11 cellular contexts compared by ENCODE assay signal in the genomic region with DNA sequence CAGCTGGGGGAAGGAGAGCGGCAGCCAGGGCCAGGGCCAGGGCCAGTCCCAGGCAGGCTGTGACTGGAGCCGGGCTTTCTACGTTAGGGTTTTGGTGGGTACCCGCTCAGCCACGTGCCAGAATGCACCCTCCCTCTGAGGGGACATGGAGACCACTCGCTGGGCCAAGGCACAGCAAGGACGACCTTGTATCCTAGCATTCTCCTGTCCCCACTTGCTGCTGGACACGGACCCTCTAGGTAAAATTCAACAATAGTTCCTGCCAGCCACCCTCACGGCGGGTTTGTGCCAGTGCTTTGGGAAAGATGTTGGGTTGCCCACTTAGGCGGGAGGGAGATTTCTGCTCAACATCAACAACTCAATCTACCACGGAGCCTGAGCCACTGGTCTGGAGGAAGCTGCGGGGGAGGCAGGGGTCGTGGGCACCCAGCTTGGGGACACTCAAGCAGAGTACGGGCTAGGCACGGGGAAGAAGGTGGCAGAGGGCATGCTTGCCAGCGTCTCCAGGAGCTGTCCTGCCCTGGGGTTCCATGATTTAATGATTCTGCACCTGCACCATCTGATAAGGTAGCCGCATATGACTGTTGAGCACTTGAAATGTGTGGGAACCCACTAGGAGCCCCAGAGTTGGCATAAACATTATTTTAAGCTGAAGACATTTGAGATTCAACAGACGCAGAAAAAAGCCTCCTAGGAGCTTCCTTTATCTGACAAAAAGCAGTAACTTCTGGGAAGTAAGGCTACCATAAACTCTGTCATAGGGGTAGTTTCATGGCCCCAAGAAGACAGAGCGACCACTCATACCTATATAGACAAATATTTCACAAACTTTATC. TPM values are rescaled to one million over a fixed set of nuclear protein-coding genes. Genes with fewer than 3 reads are reported as not detected.
DNase-seq lines count a peak whose midpoint lies in the region; ATAC-seq and TF ChIP-seq lines count a peak whose summit lies in the region.
"Had no signal": no experiment of that assay in that cellular context is flagged by ENCODE, and none has a peak within 500 bp of the region (broad histone marks: within the 10 kb centered on the region; RNA-seq: fewer than 3 reads in every experiment).

No MANE protein-coding gene starts in this region.

- no peak for TF ChIP-seq CTCF in breast epithelium (IDR thresholded peaks at IDR 0.05)
- TF ChIP-seq CTCF in MCF 10A (IDR thresholded peaks at IDR 0.05; ENCODE audit: unreplicated experiment): no peak
- TF ChIP-seq CTCF in heart right ventricle (IDR thresholded peaks at IDR 0.05): no peak
- TF ChIP-seq CTCF in ovary (IDR thresholded peaks at IDR 0.05): no peak

- TF ChIP-seq POLR2A in breast epithelium (IDR thresholded peaks at IDR 0.05): no peak
- no peak for TF ChIP-seq POLR2A in ovary (IDR thresholded peaks at IDR 0.05)

- H3K27ac Mint-ChIP-seq in MCF 10A (ENCODE audit: low read depth, unreplicated experiment): no peak overlapping the region
- H3K27ac Mint-ChIP-seq: activated naive CD8-positive, alpha-beta T cell treated with anti-CD3 and anti-CD28 coated beads, Interleukin-2, amount 10 ng/mL, durations not matched to agents 7 days and 5 days had no signal

- H3K4me1 ChIP-seq in breast epithelium (peaks cover 22 to 33% of the 10 kb centered on the region in 2 donors), heart right ventricle (peaks cover 15 to 64% (median 45%) of the 10 kb centered on the region in 9 donors), ovary (ENCODE audit: insufficient read depth) (peaks cover 32% of the 10 kb centered on the region), aorta (ENCODE audit: control insufficient read depth in 1 of 2, insufficient read depth in 2 of 2, low read length in 2 of 2) (peaks cover 0 to 2% of the 10 kb centered on the region in 2 donors)

- POLR2A ChIA-PET in MCF 10A (lab: Yijun Ruan, JAX): no interaction called here

- H3K27ac ChIP-seq in breast epithelium (peak overlapping the region; percentile 87), heart right ventricle (peak overlapping the region in 9 of 10 donors; percentile 21 to 83 (median 61)), ovary (peak overlapping the region in 1 of 2 donors; percentile 62), aorta (ENCODE audit: low read depth in 1 of 2, low read length in 2 of 2) (no peak overlapping the region)

- no peaks in the 10 kb centered on the region for H3K9me3 Mint-ChIP-seq in MCF 10A (ENCODE audit: unreplicated experiment)
- H3K9me3 Mint-ChIP-seq: activated naive CD8-positive, alpha-beta T cell treated with anti-CD3 and anti-CD28 coated beads, Interleukin-2, amount 10 ng/mL, durations not matched to agents 7 days and 5 days had no signal

- no peak overlapping the region for H3K4me3 Mint-ChIP-seq in MCF 10A (ENCODE audit: unreplicated experiment)
- H3K4me3 Mint-ChIP-seq: activated naive CD8-positive, alpha-beta T cell treated with anti-CD3 and anti-CD28 coated beads, Interleukin-2, amount 10 ng/mL, durations not matched to agents 7 days and 5 days had no signal

- BruUV-seq in MCF 10A (replicated peaks; lab: Mats Ljungman, UMichigan): no TSS peak

- H3K9me3 ChIP-seq in breast epithelium (no peaks in the 10 kb centered on the region), heart right ventricle (no peaks in the 10 kb centered on the region), ovary (no peaks in the 10 kb centered on the region), aorta (ENCODE audit: control insufficient read depth, low read length) (no peaks in the 10 kb centered on the region)

- no peaks in the 10 kb centered on the region for H3K27me3 Mint-ChIP-seq in MCF 10A (ENCODE audit: insufficient read depth, unreplicated experiment)

- DNase-seq in breast epithelium (ENCODE audit: low spot score in 2 of 2) (no peak), MCF 10A (ENCODE audit: unreplicated experiment) (no peak), heart right ventricle (no peak), ovary (peak in 1 of 5 donors; percentile 26), aorta (peak in 1 of 2 donors; percentile 67), mesenteric fat pad (ENCODE audit: low spot score) (no peak), NCI-H1694 treated with DMSO at 0.1 percent for 48 hours (lab: John Stamatoyannopoulos, UW) (no peak)
- DNase-seq in stimulated activated CD4-positive, alpha-beta T cell treated with anti-CD3 and anti-CD28 coated beads, Interleukin-15, amount 100 ng/mL, for 24 hours: no peak
- DNase-seq: NCI-H1417 had no signal

- peaks cover 14% of the 10 kb centered on the region for H3K4me1 Mint-ChIP-seq in MCF 10A (ENCODE audit: insufficient read depth, unreplicated experiment)

- no peak for TF ChIP-seq EP300 in ovary (IDR thresholded peaks at IDR 0.05)

- intact Hi-C loops in breast epithelium (cut with DNase I; ENCODE audit: low total_unique reads): no loop called here
- intact Hi-C loops in MCF 10A (cut with micrococcal nuclease): no loop called here
- intact Hi-C loops in heart right ventricle (cut with DNase I): no loop called here
- intact Hi-C loops in ovary (cut with DNase I): no loop called here
- intact Hi-C loops in aorta (cut with DNase I): no loop called here

- H3K36me3 ChIP-seq in breast epithelium (no peaks in the 10 kb centered on the region), heart right ventricle (no peaks in the 10 kb centered on the region), ovary (no peaks in the 10 kb centered on the region), aorta (ENCODE audit: control insufficient read depth in 1 of 2, insufficient read depth in 2 of 2, low read length in 1 of 2) (no peaks in the 10 kb centered on the region)

- 75 to 80% methylated on average over 20 of the region's 20 CpGs for WGBS in heart right ventricle, 2 donors
- WGBS in ovary, 3 donors: 74 to 78% (median 75%) methylated on average over 20 of the region's 20 CpGs
- 28 to 34% methylated on average over 20 of the region's 20 CpGs for WGBS in aorta, 2 donors

- ATAC-seq in heart right ventricle: peak in 4 of 8 donors; percentile 1 to 23 (median 10)
- peak; percentile 9 for ATAC-seq in aorta (ENCODE audit: low FRiP score)
- ATAC-seq: esophagus mucosa had no signal

- H3K4me3 ChIP-seq in breast epithelium (peak overlapping the region; percentile 35 to 60 (median 46)), heart right ventricle (peak overlapping the region in 9 of 10 donors; percentile 23 to 60 (median 51)), ovary (peak overlapping the region; percentile 35), aorta (ENCODE audit: low read length in 2 of 2) (peak overlapping the region in 1 of 2 donors; percentile 23)

- no peaks in the 10 kb centered on the region for H3K36me3 Mint-ChIP-seq in MCF 10A (ENCODE audit: insufficient read depth, unreplicated experiment)
- H3K36me3 Mint-ChIP-seq: activated naive CD8-positive, alpha-beta T cell treated with anti-CD3 and anti-CD28 coated beads, Interleukin-2, amount 10 ng/mL, durations not matched to agents 7 days and 5 days had no signal

- CTCF ChIA-PET in MCF 10A (lab: Yijun Ruan, JAX): interaction anchor here (0.9 kb wide), 1 partner anchor 15 kb away, joined by 3 read pairs; no protein-coding TSS in a partner anchor

- H3K27me3 ChIP-seq in breast epithelium: no peaks in the 10 kb centered on the region
- peaks cover 0 to 18% (median 0%) of the 10 kb centered on the region in 7 donors for H3K27me3 ChIP-seq in heart right ventricle
- no peaks in the 10 kb centered on the region for H3K27me3 ChIP-seq in ovary
- H3K27me3 ChIP-seq in aorta (ENCODE audit: control insufficient read depth in 1 of 2, insufficient read depth in 2 of 2, low read length in 1 of 2): no peaks in the 10 kb centered on the region

RNA-seq across cellular contexts. Expression of gene C15orf39, which starts 22.5 kb away (rescaled TPM):
- total RNA-seq in breast epithelium (10 to 100 TPM in 2 of 3 donors, 1 to 10 TPM in 1; 7.7 to 17.4 (median 11.5) TPM), MCF 10A (2022) (13.3 and 17.2 TPM in 2 replicates), heart right ventricle (10 to 100 TPM in 9 of 10 donors, 1 to 10 TPM in 1; 6.9 to 23.7 (median 14.8) TPM), ovary (10 to 100 TPM; 16.8 to 66.1 (median 46.4) TPM), aorta (10 to 100 TPM; 24.6 to 26.8 TPM), mesenteric fat pad (31.7 TPM)
- polyA plus RNA-seq in heart right ventricle (1 to 10 TPM; 7.7 to 8.0 TPM), ovary (10 to 100 TPM in 1 of 2 donors, 1 to 10 TPM in 1; 4.8 to 19.5 TPM), aorta (1 to 10 TPM; 8.1 to 8.6 TPM)

Comparison
In these comparisons a context has a peak if more than half of its experiments do, and no peak if none do; other contexts are left out.
1. H3K27ac ChIP-seq: peak in breast epithelium (2 of 2) and heart right ventricle (9 of 10); none in aorta (0 of 2).